16 cellular contexts compared by ENCODE assay signal in the genomic region with DNA sequence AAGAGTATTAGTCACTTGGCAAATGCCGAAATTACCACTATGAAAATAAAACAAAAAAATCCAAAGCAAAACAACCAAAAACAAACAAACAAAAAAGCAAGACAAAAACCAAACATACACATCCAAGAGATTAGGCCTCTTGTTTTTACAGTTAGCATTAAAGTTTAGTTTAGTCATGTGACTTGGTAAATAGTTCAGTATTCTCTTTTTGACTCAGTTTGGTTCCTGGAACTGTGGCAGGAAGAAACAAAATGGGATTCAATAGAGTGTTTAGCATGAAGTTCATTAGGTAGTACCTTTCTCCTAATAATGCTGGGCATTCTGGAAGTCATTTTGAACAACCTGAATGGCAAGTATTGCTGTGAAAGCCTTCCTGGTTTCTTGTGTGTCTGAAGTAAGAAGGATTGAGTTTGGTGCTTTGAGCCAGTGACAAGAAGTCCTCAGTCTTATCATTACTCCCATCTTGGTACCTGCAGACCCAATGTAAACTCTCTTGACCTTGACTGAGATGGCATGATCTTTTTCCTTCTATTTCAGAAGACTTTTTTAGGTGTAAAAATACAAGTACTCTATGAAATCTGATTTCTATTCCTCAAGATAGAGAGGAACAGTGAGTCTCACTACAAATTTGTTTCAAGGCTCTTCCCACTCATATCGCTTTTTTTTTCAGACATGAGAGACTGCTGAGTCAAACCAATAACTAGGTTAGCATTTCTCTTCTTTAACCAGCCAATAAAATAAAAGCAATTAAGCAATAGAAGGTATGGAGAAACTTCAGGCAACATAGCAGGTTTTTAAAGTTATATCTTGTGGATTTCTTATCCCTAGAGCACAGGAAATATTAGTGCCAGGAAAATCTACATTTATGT.
A peak's percentile ranks its signal among the peaks of the same experiment; 100 is the strongest.
DNase-seq lines count a peak whose midpoint lies in the region; ATAC-seq and TF ChIP-seq lines count a peak whose summit lies in the region.
"Had no signal": no experiment of that assay in that cellular context is flagged by ENCODE, and none has a peak within 500 bp of the region (broad histone marks: within the 10 kb centered on the region; RNA-seq: fewer than 3 reads in every experiment).

No MANE protein-coding gene starts in this region.

- TF ChIP-seq CTCF in heart right ventricle (IDR thresholded peaks at IDR 0.05) = no peak

- no peak overlapping the region for H3K23ac ChIP-seq in mesendoderm (ENCODE audit: low read length)

- no peak overlapping the region for H3K9ac ChIP-seq in mesendoderm (ENCODE audit: low read length)

- peaks cover 15% of the 10 kb centered on the region for H3K4me1 Mint-ChIP-seq in activated naive CD8-positive, alpha-beta T cell treated with anti-CD3 and anti-CD28 coated beads, Interleukin-2, amount 50 U/mL, for 24 hours
- peaks cover 9% of the 10 kb centered on the region for H3K4me1 Mint-ChIP-seq in activated naive CD8-positive, alpha-beta T cell treated with anti-CD3 and anti-CD28 coated beads for 36 hours
- H3K4me1 Mint-ChIP-seq in activated T-helper 1 cell treated with anti-CD3 and anti-CD28 coated beads, Interleukin-12 subunit alpha, Interleukin-12 subunit beta, Interleukin-2, Interleukin-4 antibody, amounts not matched to agents 30 ng/mL and 10 ng/mL and 1 ng/mL, durations not matched to agents 14 hours and 24 hours and 36 hours (ENCODE audit: low read depth) = peaks cover 59% of the 10 kb centered on the region
- peaks cover 11 to 14% of the 10 kb centered on the region in 2 donors for H3K4me1 Mint-ChIP-seq in immature natural killer cell
- H3K4me1 Mint-ChIP-seq: CD4-positive, alpha-beta memory T cell had no signal

- no peak for ATAC-seq in activated naive CD8-positive, alpha-beta T cell treated with anti-CD3 and anti-CD28 coated beads, Interleukin-2, amount 50 U/mL, for 24 hours
- ATAC-seq in HG03442 (IDR thresholded peaks at IDR 0.05; ENCODE audit: unreplicated experiment) = peak; percentile 49
- ATAC-seq in heart right ventricle = no peak

- H3K79me1 ChIP-seq in mesendoderm (ENCODE audit: low read length) = no peaks in the 10 kb centered on the region

- no CpG with 5 or more reads among the region's 2 CpGs for WGBS in mesendoderm (ENCODE audit: extremely low coverage, insufficient coverage, low lambda C conversion rate)
- 92 to 95% methylated on average over 2 of the region's 2 CpGs for WGBS in heart right ventricle, 2 donors

- no peak overlapping the region for H2BK5ac ChIP-seq in mesendoderm (ENCODE audit: low read length)

- no peak overlapping the region for H2AK5ac ChIP-seq in mesendoderm (ENCODE audit: low read length)

- no peaks in the 10 kb centered on the region for H3K36me3 ChIP-seq in mesendoderm (ENCODE audit: control insufficient read depth, insufficient read depth, low read length)
- H3K36me3 ChIP-seq in heart right ventricle = no peaks in the 10 kb centered on the region

- H3K56ac ChIP-seq in mesendoderm (ENCODE audit: low read length) = no peak overlapping the region

- no peaks in the 10 kb centered on the region for H3K9me3 ChIP-seq in heart right ventricle

- DNase-seq in activated naive CD8-positive, alpha-beta T cell treated with anti-CD3 and anti-CD28 coated beads, Interleukin-2, amount 50 U/mL, for 24 hours = no peak
- no peak for DNase-seq in activated naive CD8-positive, alpha-beta T cell treated with anti-CD3 and anti-CD28 coated beads for 36 hours
- DNase-seq in activated T-helper 1 cell treated with anti-CD3 and anti-CD28 coated beads, Interleukin-12 subunit alpha, Interleukin-12 subunit beta, Interleukin-2, Interleukin-4 antibody, amounts not matched to agents 30 ng/mL and 10 ng/mL and 1 ng/mL, durations not matched to agents 14 hours and 24 hours and 36 hours (ENCODE audit: low spot score) = no peak
- DNase-seq in putamen (ENCODE audit: low spot score) (peak; percentile 40), immature natural killer cell (no peak), mesendoderm (no peak), heart right ventricle (no peak)
- DNase-seq: ACHN; CD4-positive, alpha-beta memory T cell; DMS79 treated with DMSO at 0.1 percent for 48 hours; H7; MV-4-11; NCI-H2081; NCI-H510A treated with DMSO at 0.1 percent for 48 hours; SIG-M5 had no signal

- H3K4ac ChIP-seq in mesendoderm (ENCODE audit: low read depth, low read length) = no peak overlapping the region

- peaks cover 18% of the 10 kb centered on the region for H3K27me3 Mint-ChIP-seq in activated naive CD8-positive, alpha-beta T cell treated with anti-CD3 and anti-CD28 coated beads, Interleukin-2, amount 50 U/mL, for 24 hours
- peaks cover 12% of the 10 kb centered on the region for H3K27me3 Mint-ChIP-seq in activated naive CD8-positive, alpha-beta T cell treated with anti-CD3 and anti-CD28 coated beads for 36 hours
- peaks cover 3% of the 10 kb centered on the region for H3K27me3 Mint-ChIP-seq in activated T-helper 1 cell treated with anti-CD3 and anti-CD28 coated beads, Interleukin-12 subunit alpha, Interleukin-12 subunit beta, Interleukin-2, Interleukin-4 antibody, amounts not matched to agents 30 ng/mL and 10 ng/mL and 1 ng/mL, durations not matched to agents 14 hours and 24 hours and 36 hours (ENCODE audit: insufficient read depth)
- peaks cover 2% of the 10 kb centered on the region in 3 donors for H3K27me3 Mint-ChIP-seq in immature natural killer cell (ENCODE audit: low read depth in 3 of 3)

- peaks cover 1% of the 10 kb centered on the region for H3K36me3 Mint-ChIP-seq in activated naive CD8-positive, alpha-beta T cell treated with anti-CD3 and anti-CD28 coated beads, Interleukin-2, amount 50 U/mL, for 24 hours (ENCODE audit: low read depth)
- no peaks in the 10 kb centered on the region for H3K36me3 Mint-ChIP-seq in activated naive CD8-positive, alpha-beta T cell treated with anti-CD3 and anti-CD28 coated beads for 36 hours
- peaks cover 45% of the 10 kb centered on the region for H3K36me3 Mint-ChIP-seq in activated T-helper 1 cell treated with anti-CD3 and anti-CD28 coated beads, Interleukin-12 subunit alpha, Interleukin-12 subunit beta, Interleukin-2, Interleukin-4 antibody, amounts not matched to agents 30 ng/mL and 10 ng/mL and 1 ng/mL, durations not matched to agents 14 hours and 24 hours and 36 hours (ENCODE audit: low read depth)
- peaks cover 4 to 13% (median 6%) of the 10 kb centered on the region in 3 donors for H3K36me3 Mint-ChIP-seq in immature natural killer cell
- H3K36me3 Mint-ChIP-seq: CD4-positive, alpha-beta memory T cell had no signal

- no peak overlapping the region for H2BK120ac ChIP-seq in mesendoderm (ENCODE audit: low read depth, low read length)

- H3K4me2 ChIP-seq in mesendoderm (ENCODE audit: low read length) = no peak overlapping the region

- H3K27me3 ChIP-seq in mesendoderm (ENCODE audit: insufficient read depth, low read length, poor library complexity) (no peaks in the 10 kb centered on the region), heart right ventricle (no peaks in the 10 kb centered on the region)

- intact Hi-C loops in activated T-helper 1 cell treated with anti-CD3 and anti-CD28 coated beads, Interleukin-12 subunit alpha, Interleukin-12 subunit beta, Interleukin-2, Interleukin-4 antibody, amounts not matched to agents 30 ng/mL and 10 ng/mL and 1 ng/mL, durations not matched to agents 14 hours and 24 hours and 36 hours (cut with micrococcal nuclease) = loop anchor here (1.0 kb wide), 4 partner anchors 14 to 184 kb away; no protein-coding TSS in a partner anchor
- intact Hi-C loops in heart right ventricle (cut with DNase I) = no loop called here

- H3K4me3 ChIP-seq in mesendoderm (ENCODE audit: low read length) = no peak overlapping the region
- no peak overlapping the region for H3K4me3 ChIP-seq in heart right ventricle

- H3K4me1 ChIP-seq in mesendoderm (ENCODE audit: control insufficient read depth, low read depth, low read length) (no peaks in the 10 kb centered on the region), heart right ventricle (no peaks in the 10 kb centered on the region)

- no peak overlapping the region for H3K27ac Mint-ChIP-seq in activated naive CD8-positive, alpha-beta T cell treated with anti-CD3 and anti-CD28 coated beads, Interleukin-2, amount 50 U/mL, for 24 hours
- H3K27ac Mint-ChIP-seq in activated naive CD8-positive, alpha-beta T cell treated with anti-CD3 and anti-CD28 coated beads for 36 hours = no peak overlapping the region
- H3K27ac Mint-ChIP-seq in activated T-helper 1 cell treated with anti-CD3 and anti-CD28 coated beads, Interleukin-12 subunit alpha, Interleukin-12 subunit beta, Interleukin-2, Interleukin-4 antibody, amounts not matched to agents 30 ng/mL and 10 ng/mL and 1 ng/mL, durations not matched to agents 14 hours and 24 hours and 36 hours = peak overlapping the region; percentile 89
- no peak overlapping the region for H3K27ac Mint-ChIP-seq in immature natural killer cell
- H3K27ac Mint-ChIP-seq: CD4-positive, alpha-beta memory T cell had no signal

- no peak overlapping the region for H2BK15ac ChIP-seq in mesendoderm (replicated peaks; ENCODE audit: low read depth)

- H3K9me3 Mint-ChIP-seq in activated naive CD8-positive, alpha-beta T cell treated with anti-CD3 and anti-CD28 coated beads, Interleukin-2, amount 50 U/mL, for 24 hours = no peaks in the 10 kb centered on the region
- H3K9me3 Mint-ChIP-seq in activated naive CD8-positive, alpha-beta T cell treated with anti-CD3 and anti-CD28 coated beads for 36 hours = no peaks in the 10 kb centered on the region
- peaks cover 51% of the 10 kb centered on the region for H3K9me3 Mint-ChIP-seq in activated T-helper 1 cell treated with anti-CD3 and anti-CD28 coated beads, Interleukin-12 subunit alpha, Interleukin-12 subunit beta, Interleukin-2, Interleukin-4 antibody, amounts not matched to agents 30 ng/mL and 10 ng/mL and 1 ng/mL, durations not matched to agents 14 hours and 24 hours and 36 hours
- peaks cover 0 to 3% (median 0%) of the 10 kb centered on the region in 6 donors for H3K9me3 Mint-ChIP-seq in immature natural killer cell

- H3K18ac ChIP-seq in mesendoderm (ENCODE audit: low read length) = no peak overlapping the region

- H4K8ac ChIP-seq in mesendoderm (ENCODE audit: low read depth, low read length) = no peak overlapping the region

- peak overlapping the region; percentile 12 for H3K4me3 Mint-ChIP-seq in activated naive CD8-positive, alpha-beta T cell treated with anti-CD3 and anti-CD28 coated beads, Interleukin-2, amount 50 U/mL, for 24 hours
- H3K4me3 Mint-ChIP-seq in activated naive CD8-positive, alpha-beta T cell treated with anti-CD3 and anti-CD28 coated beads for 36 hours = no peak overlapping the region
- peak overlapping the region; percentile 32 for H3K4me3 Mint-ChIP-seq in activated T-helper 1 cell treated with anti-CD3 and anti-CD28 coated beads, Interleukin-12 subunit alpha, Interleukin-12 subunit beta, Interleukin-2, Interleukin-4 antibody, amounts not matched to agents 30 ng/mL and 10 ng/mL and 1 ng/mL, durations not matched to agents 14 hours and 24 hours and 36 hours
- H3K4me3 Mint-ChIP-seq in immature natural killer cell = no peak overlapping the region
- H3K4me3 Mint-ChIP-seq: CD4-positive, alpha-beta memory T cell had no signal

- H4K5ac ChIP-seq in mesendoderm (ENCODE audit: low read length) = no peak overlapping the region

- H3K79me2 ChIP-seq in mesendoderm (ENCODE audit: control insufficient read depth, insufficient read depth, low read length) = no peaks in the 10 kb centered on the region

- H3K27ac ChIP-seq in mesendoderm (ENCODE audit: low read depth, low read length) (no peak overlapping the region), heart right ventricle (no peak overlapping the region)

Comparison
In these comparisons a context has a peak if more than half of its experiments do, and no peak if none do; other contexts are left out.
1. H3K4me3 Mint-ChIP-seq: peak in activated naive CD8-positive, alpha-beta T cell treated with anti-CD3 and anti-CD28 coated beads, Interleukin-2, amount 50 U/mL, for 24 hours (single experiment) and activated T-helper 1 cell treated with anti-CD3 and anti-CD28 coated beads, Interleukin-12 subunit alpha, Interleukin-12 subunit beta, Interleukin-2, Interleukin-4 antibody, amounts not matched to agents 30 ng/mL and 10 ng/mL and 1 ng/mL, durations not matched to agents 14 hours and 24 hours and 36 hours (single experiment); none in activated naive CD8-positive, alpha-beta T cell treated with anti-CD3 and anti-CD28 coated beads for 36 hours (single experiment) and immature natural killer cell (0 of 5).